1 cellular context compared by ENCODE assay signal in genomic region chr5:94254214-94254613, GRCh38.
TF ChIP-seq lines count a peak whose summit lies in the region.

No MANE protein-coding gene starts in this region.

TF ChIP-seq in HepG2, 621 proteins besides CTCF, POLR2A, EP300 and RAD21:
- TF ChIP-seq MZF1 (CRISPR knock-in tag; IDR thresholded peaks at IDR 0.05; ENCODE audit: borderline replicate concordance) = no peak
- peak; percentile 50 for TF ChIP-seq CREB1 (IDR thresholded peaks at IDR 0.05)
- no peak for TF ChIP-seq CREB1 (CRISPR knock-in tag; IDR thresholded peaks at IDR 0.05)
- no peak for TF ChIP-seq ZNF281 (CRISPR knock-in tag; IDR thresholded peaks at IDR 0.05; ENCODE audit: borderline replicate concordance)
- TF ChIP-seq KMT2A (CRISPR knock-in tag; IDR thresholded peaks at IDR 0.05) = no peak
